In genomic region chr4:73917081-73917501, GRCh38 we compare ENCODE assay signal across 13 cellular contexts. TPM values are rescaled to one million over a fixed set of nuclear protein-coding genes. Genes with fewer than 3 reads are reported as not detected.
DNase-seq lines count a peak whose midpoint lies in the region; ATAC-seq and TF ChIP-seq lines count a peak whose summit lies in the region.
"Had no signal": no experiment of that assay in that cellular context is flagged by ENCODE, and none has a peak within 500 bp of the region (broad histone marks: within the 10 kb centered on the region; RNA-seq: fewer than 3 reads in every experiment).

No MANE protein-coding gene starts in this region.

- H3K27me3 Mint-ChIP-seq in stimulated activated memory B cell treated with anti-CD40 and anti-IgM and Interleukin-4, amounts not matched to agents 10 μg/mL and 1 μg/mL and 100 μg/mL, for 72 hours = no peaks in the 10 kb centered on the region
- H3K27me3 Mint-ChIP-seq: dendritic cell treated with granulocyte-macrophage colony-stimulating factor and Interleukin-4, amounts not matched to agents 40 ng/mL and 50 ng/mL, for 4 days had no signal

- no peaks in the 10 kb centered on the region for H3K9me3 Mint-ChIP-seq in stimulated activated memory B cell treated with anti-CD40 and anti-IgM and Interleukin-4, amounts not matched to agents 10 μg/mL and 1 μg/mL and 100 μg/mL, for 72 hours
- H3K9me3 Mint-ChIP-seq: dendritic cell treated with granulocyte-macrophage colony-stimulating factor and Interleukin-4, amounts not matched to agents 40 ng/mL and 50 ng/mL, for 4 days had no signal

- no peak for TF ChIP-seq CTCF in AG09319 (IDR thresholded peaks at IDR 0.05; ENCODE audit: low read depth, low read length)

- H3K4me1 Mint-ChIP-seq in stimulated activated memory B cell treated with anti-CD40 and anti-IgM and Interleukin-4, amounts not matched to agents 10 μg/mL and 1 μg/mL and 100 μg/mL, for 72 hours = no peaks in the 10 kb centered on the region

- H3K4me3 Mint-ChIP-seq in stimulated activated memory B cell treated with anti-CD40 and anti-IgM and Interleukin-4, amounts not matched to agents 10 μg/mL and 1 μg/mL and 100 μg/mL, for 72 hours = no peak overlapping the region
- H3K4me3 Mint-ChIP-seq: dendritic cell treated with granulocyte-macrophage colony-stimulating factor and Interleukin-4, amounts not matched to agents 40 ng/mL and 50 ng/mL, for 4 days had no signal

- ATAC-seq in stimulated activated memory B cell treated with anti-CD40 and anti-IgM and Interleukin-4, amounts not matched to agents 10 μg/mL and 1 μg/mL and 100 μg/mL, for 72 hours = no peak
- ATAC-seq in GM21447 (IDR thresholded peaks at IDR 0.05; ENCODE audit: unreplicated experiment) = no peak
- ATAC-seq in GM19328 (IDR thresholded peaks at IDR 0.05; ENCODE audit: unreplicated experiment) = no peak
- ATAC-seq: HCT116 had no signal

- DNase-seq in AG09319 (ENCODE audit: extremely low read depth, low read depth) (peak; percentile 88), LoVo (ENCODE audit: low spot score) (peak; percentile 24), dermis blood vessel endothelial cell (peak; percentile 11), myocyte (ENCODE audit: low read depth) (peak; percentile 70)
- DNase-seq in activated CD4-positive, alpha-beta T cell treated with anti-CD3 and anti-CD28 coated beads, Interleukin-2, amount 50 U/mL, for 1 hour = no peak
- DNase-seq: kidney; stimulated activated CD8-positive, alpha-beta memory T cell treated with anti-CD3 and anti-CD28 coated beads, Interleukin-4, amount 100 ng/mL, for 48 hours had no signal

- no peak overlapping the region for H3K27ac Mint-ChIP-seq in stimulated activated memory B cell treated with anti-CD40 and anti-IgM and Interleukin-4, amounts not matched to agents 10 μg/mL and 1 μg/mL and 100 μg/mL, for 72 hours
- H3K27ac Mint-ChIP-seq: dendritic cell treated with granulocyte-macrophage colony-stimulating factor and Interleukin-4, amounts not matched to agents 40 ng/mL and 50 ng/mL, for 4 days had no signal

- H3K36me3 Mint-ChIP-seq in stimulated activated memory B cell treated with anti-CD40 and anti-IgM and Interleukin-4, amounts not matched to agents 10 μg/mL and 1 μg/mL and 100 μg/mL, for 72 hours = no peaks in the 10 kb centered on the region

RNA-seq across cellular contexts. Expression of gene CXCL1, which starts 47.9 kb away (rescaled TPM):
- total RNA-seq in dermis blood vessel endothelial cell = 11.4 and 16.5 TPM in 2 replicates
- 0.78 and 3.6 TPM in 2 replicates for total RNA-seq in myocyte
- 0.09 TPM for polyA plus RNA-seq in myocyte (2012)
- total RNA-seq: SJCRH30 had no signal
